In genomic region chr1:146401281-146401825, GRCh38 we compare ENCODE assay signal across 8 cellular contexts.
DNase-seq lines count a peak whose midpoint lies in the region; ATAC-seq, FAIRE-seq and TF ChIP-seq lines count a peak whose summit lies in the region.
"Not testable (repeated sequence)": the region's sequence is repeated elsewhere in the genome, so short reads cannot be mapped to it uniquely, and the experiment has no call there.

No MANE protein-coding gene starts in this region.

- 28% methylated on average over 7 of the region's 7 CpGs for WGBS in A549 (ENCODE audit: missing lambda C conversion rate)
- 27 to 44% (median 36%) methylated on average over 5 to 7 of the region's 7 CpGs for WGBS in small intestine, 3 donors

- not testable (repeated sequence) for TF ChIP-seq EP300 in A549 (IDR thresholded peaks at IDR 0.05)

- H3K36me3 Mint-ChIP-seq in astrocyte (ENCODE audit: low read depth, unreplicated experiment): not testable (repeated sequence)

- H3K9ac ChIP-seq in astrocyte (ENCODE audit: low read length); fibroblast of lung (ENCODE audit: insufficient read depth, low read length): not testable (repeated sequence)

- not testable (repeated sequence) for H4K20me1 ChIP-seq in astrocyte (ENCODE audit: insufficient read depth, low read length); fibroblast of lung (ENCODE audit: control insufficient read depth, extremely low read depth, insufficient read depth, low read length)

- not testable (repeated sequence) for H3K9me3 Mint-ChIP-seq in astrocyte (ENCODE audit: unreplicated experiment)

- CTCF ChIA-PET in A549 (lab: Yijun Ruan, JAX): not testable (repeated sequence)

- not testable (repeated sequence) for H3K4me3 ChIP-seq in A549; GM12865 (ENCODE audit: low read depth, low read length); astrocyte (ENCODE audit: insufficient read depth, low read depth, low read length); fibroblast of lung (replicated peaks in 1 of 4; ENCODE audit: control extremely low read depth in 1 of 4, insufficient read depth in 1 of 4, low read depth in 3 of 4, low read length in 4 of 4); small intestine (ENCODE audit: low read depth in 1 of 2, low read length in 2 of 2)

- not testable (repeated sequence) for FAIRE-seq in A549 (lab: Jason Lieb, UNC); astrocyte (lab: Jason Lieb, UNC); small intestine (lab: Jason Lieb, UNC)

- peak in 1 of 2 experiments; percentile 14 for DNase-seq in A549 (ENCODE audit: low read depth in 1 of 2, low spot score in 1 of 2)
- not testable (repeated sequence) for DNase-seq in GM12865 (ENCODE audit: low read depth)
- DNase-seq in NCI-H82 (lab: John Stamatoyannopoulos, UW): peak; percentile 42
- DNase-seq in astrocyte (ENCODE audit: low read depth): peak; percentile 0
- peak in 1 of 2 donors; percentile 9 for DNase-seq in fibroblast of lung (ENCODE audit: low read depth in 2 of 2)
- peak; percentile 5 for DNase-seq in medulla oblongata (ENCODE audit: extremely low spot score)
- peak; percentile 18 for DNase-seq in small intestine

- ATAC-seq in A549: peak; percentile 98 to 100
- peak; percentile 80 to 84 for ATAC-seq in activated CD4-positive, CD25-positive, alpha-beta regulatory T cell treated with anti-CD3 and anti-CD28 coated beads, Interleukin-2, amount 50 U/mL, for 24 hours

- H3K27ac Mint-ChIP-seq in astrocyte (ENCODE audit: unreplicated experiment): not testable (repeated sequence)

- not testable (repeated sequence) for H3K9me3 ChIP-seq in A549; astrocyte (ENCODE audit: insufficient read depth, low read depth, low read length); fibroblast of lung (ENCODE audit: control insufficient read depth, insufficient read depth, low read depth, low read length); small intestine (ENCODE audit: control insufficient read depth, low read depth)

- H2AFZ ChIP-seq in astrocyte (ENCODE audit: low read depth, low read length); fibroblast of lung (ENCODE audit: low read length): not testable (repeated sequence)

- not testable (repeated sequence) for H3K4me2 ChIP-seq in A549; astrocyte (ENCODE audit: low read length); fibroblast of lung (ENCODE audit: extremely low read depth, insufficient read depth, low read length)

- H3K36me3 ChIP-seq in astrocyte (ENCODE audit: insufficient read depth, low read length); fibroblast of lung (ENCODE audit: control insufficient read depth, insufficient read depth, low read length); small intestine (ENCODE audit: control insufficient read depth in 2 of 2, insufficient read depth in 2 of 2, low read length in 2 of 2): not testable (repeated sequence)

- POLR2A ChIA-PET in A549 (lab: Yijun Ruan, JAX): not testable (repeated sequence)

- H3K27ac ChIP-seq in A549; astrocyte (ENCODE audit: low read depth, low read length); fibroblast of lung (ENCODE audit: insufficient read depth, low read length); small intestine (ENCODE audit: low read depth in 1 of 2, low read length in 1 of 2): not testable (repeated sequence)

- not testable (repeated sequence) for H3K27me3 ChIP-seq in astrocyte (ENCODE audit: insufficient read depth, low read length); fibroblast of lung (ENCODE audit: control insufficient read depth, insufficient read depth, low read length); small intestine (ENCODE audit: control insufficient read depth in 2 of 2, insufficient read depth in 2 of 2, low read length in 2 of 2)

- H3K4me3 Mint-ChIP-seq in astrocyte (ENCODE audit: unreplicated experiment): not testable (repeated sequence)

- H3K4me1 Mint-ChIP-seq in astrocyte (ENCODE audit: low read depth, unreplicated experiment): not testable (repeated sequence)

- peak; percentile 40; the same call in 2 of the 3 replicates for TF ChIP-seq CTCF in A549 (IDR thresholded peaks at IDR 0.05)
- peak; percentile 19 for TF ChIP-seq CTCF in GM12865 (IDR thresholded peaks at IDR 0.05; ENCODE audit: insufficient read depth, low read depth, low read length, missing control alignments)
- peak; percentile 37 for TF ChIP-seq CTCF in astrocyte (IDR thresholded peaks at IDR 0.05; ENCODE audit: insufficient read depth, low read depth, low read length)
- peak; percentile 41 to 42 for TF ChIP-seq CTCF in fibroblast of lung (conservative IDR thresholded peaks at IDR 0.05 in 1 of 2, IDR thresholded peaks at IDR 0.05 in 1 of 2; ENCODE audit: low read depth in 1 of 2, low read length in 2 of 2)

- not testable (repeated sequence) for H3K79me2 ChIP-seq in astrocyte (ENCODE audit: insufficient read depth, low read length); fibroblast of lung (ENCODE audit: control insufficient read depth, insufficient read depth, low read length)

- H3K27me3 Mint-ChIP-seq in astrocyte (ENCODE audit: low read depth, unreplicated experiment): not testable (repeated sequence)

- not testable (repeated sequence) for H3K4me1 ChIP-seq in A549; astrocyte (ENCODE audit: insufficient read depth, low read length); fibroblast of lung (ENCODE audit: control insufficient read depth, extremely low read depth, insufficient read depth, low read length); small intestine (ENCODE audit: control insufficient read depth in 2 of 2, insufficient read depth in 1 of 2, low read depth in 1 of 2, low read length in 1 of 2)

- not testable (repeated sequence) for TF ChIP-seq POLR2A in A549 (IDR thresholded peaks at IDR 0.05; ENCODE audit: low read length)

- 0 out of 5 replicates have a peak, but pooled peaks of 1 of the 2 experiments have one; percentile 12 for TF ChIP-seq RAD21 in A549 (conservative IDR thresholded peaks at IDR 0.05 in 1 of 2, IDR thresholded peaks at IDR 0.05 in 1 of 2)

TF ChIP-seq in A549, 52 proteins besides CTCF, POLR2A, EP300 and RAD21:
- 0 out of 3 replicates have a peak, but pooled peaks have one; percentile 17 for TF ChIP-seq SMC3 (IDR thresholded peaks at IDR 0.05)
